ENCODE assay signal across 24 cellular contexts in genomic region chr2:26670931-26671460, GRCh38. TPM values are rescaled to one million over a fixed set of nuclear protein-coding genes. Genes with fewer than 3 reads are reported as not detected.
A peak's percentile ranks its signal among the peaks of the same experiment; 100 is the strongest.
DNase-seq lines count a peak whose midpoint lies in the region; ATAC-seq and TF ChIP-seq lines count a peak whose summit lies in the region.
"Had no signal": no experiment of that assay in that cellular context is flagged by ENCODE, and none has a peak within 500 bp of the region (broad histone marks: within the 10 kb centered on the region; RNA-seq: fewer than 3 reads in every experiment).

No MANE protein-coding gene starts in this region.

- H3K36me3 ChIP-seq in PC-9 (ENCODE audit: low read depth) (no peaks in the 10 kb centered on the region), endodermal cell (ENCODE audit: control insufficient read depth, insufficient read depth, low read length) (no peaks in the 10 kb centered on the region)
- H3K36me3 ChIP-seq: BLaER1, MG63, SJSA1 had no signal

- no TSS peak for BruUV-seq in PC-9 (replicated peaks; lab: Mats Ljungman, UMichigan)

- no peak overlapping the region for H3K27ac Mint-ChIP-seq in endodermal cell
- H3K27ac Mint-ChIP-seq in activated T-helper 1 cell treated with anti-CD3 and anti-CD28 coated beads, Interleukin-12 subunit alpha, Interleukin-12 subunit beta, Interleukin-2, Interleukin-4 antibody, amounts not matched to agents 30 ng/mL and 10 ng/mL and 1 ng/mL, durations not matched to agents 14 hours and 24 hours and 36 hours = no peak overlapping the region
- H3K27ac Mint-ChIP-seq in T-helper 2 cell treated with Interferon-gamma antibody and Interleukin-4, amounts not matched to agents 5 μg/mL and 100 μg/mL, for 36 hours = no peak overlapping the region
- H3K27ac Mint-ChIP-seq: CD8-positive, alpha-beta T cell had no signal

- H3K27me3 ChIP-seq in PC-9 (ENCODE audit: insufficient read depth, low read depth) (no peaks in the 10 kb centered on the region), endodermal cell (ENCODE audit: control insufficient read depth, insufficient read depth, low read length, poor library complexity, severe bottlenecking) (no peaks in the 10 kb centered on the region)
- H3K27me3 ChIP-seq: BLaER1, MG63 had no signal

- DNase-seq in PC-9 = peak; percentile 31 to 86
- DNase-seq in endodermal cell = peak; percentile 36
- DNase-seq in posterior vena cava (ENCODE audit: low spot score) = peak; percentile 61
- DNase-seq in activated T-helper 1 cell treated with anti-CD3 and anti-CD28 coated beads, Interleukin-12 subunit alpha, Interleukin-12 subunit beta, Interleukin-2, Interleukin-4 antibody, amounts not matched to agents 30 ng/mL and 10 ng/mL and 1 ng/mL, durations not matched to agents 14 hours and 24 hours and 36 hours (ENCODE audit: low spot score) = no peak
- no peak for DNase-seq in T-helper 2 cell treated with Interferon-gamma antibody and Interleukin-4, amounts not matched to agents 5 μg/mL and 100 μg/mL, for 36 hours (ENCODE audit: low spot score)
- DNase-seq: CD8-positive, alpha-beta T cell; DMS79; Karpas-422; NCI-H1048; NCI-H1436; NCI-H1930; NCI-H524; NCI-H82 had no signal

- no peak for ATAC-seq in GM21717 (IDR thresholded peaks at IDR 0.05; ENCODE audit: unreplicated experiment)
- ATAC-seq: CD8-positive, alpha-beta T cell had no signal

- no peaks in the 10 kb centered on the region for H3K9me3 ChIP-seq in PC-9 (ENCODE audit: insufficient read depth, low read depth)
- H3K9me3 ChIP-seq in endodermal cell (ENCODE audit: control insufficient read depth, low read length) = no peaks in the 10 kb centered on the region
- H3K9me3 ChIP-seq: A549, BLaER1, MG63, SJSA1 had no signal

- peak overlapping the region; percentile 38 for H3K4me2 ChIP-seq in PC-9
- H3K4me2 ChIP-seq: BLaER1 had no signal

- no peaks in the 10 kb centered on the region for H3K27me3 Mint-ChIP-seq in endodermal cell (ENCODE audit: insufficient read depth)
- peaks cover 18% of the 10 kb centered on the region for H3K27me3 Mint-ChIP-seq in activated T-helper 1 cell treated with anti-CD3 and anti-CD28 coated beads, Interleukin-12 subunit alpha, Interleukin-12 subunit beta, Interleukin-2, Interleukin-4 antibody, amounts not matched to agents 30 ng/mL and 10 ng/mL and 1 ng/mL, durations not matched to agents 14 hours and 24 hours and 36 hours (ENCODE audit: insufficient read depth)
- H3K27me3 Mint-ChIP-seq in T-helper 2 cell treated with Interferon-gamma antibody and Interleukin-4, amounts not matched to agents 5 μg/mL and 100 μg/mL, for 36 hours (ENCODE audit: low read depth) = peaks cover 17% of the 10 kb centered on the region

- CTCF ChIA-PET in PC-9 (lab: Charles Lee) = no interaction called here

- TF ChIP-seq CTCF in C4-2B (conservative IDR thresholded peaks at IDR 0.05) = no peak
- no peak for TF ChIP-seq CTCF in PC-9 (conservative IDR thresholded peaks at IDR 0.05)
- no peak for TF ChIP-seq CTCF in endodermal cell (conservative IDR thresholded peaks at IDR 0.05)

- no peaks in the 10 kb centered on the region for H3K9me3 Mint-ChIP-seq in endodermal cell
- no peaks in the 10 kb centered on the region for H3K9me3 Mint-ChIP-seq in activated T-helper 1 cell treated with anti-CD3 and anti-CD28 coated beads, Interleukin-12 subunit alpha, Interleukin-12 subunit beta, Interleukin-2, Interleukin-4 antibody, amounts not matched to agents 30 ng/mL and 10 ng/mL and 1 ng/mL, durations not matched to agents 14 hours and 24 hours and 36 hours
- no peaks in the 10 kb centered on the region for H3K9me3 Mint-ChIP-seq in T-helper 2 cell treated with Interferon-gamma antibody and Interleukin-4, amounts not matched to agents 5 μg/mL and 100 μg/mL, for 36 hours
- H3K9me3 Mint-ChIP-seq: CD8-positive, alpha-beta T cell had no signal

- POLR2A ChIA-PET in PC-9 (lab: Charles Lee; ENCODE audit: unreplicated experiment) = interaction anchor here (0.5 to 0.7 kb wide), 2 partner anchors 64 to 845 kb away, joined by 3 to 7 read pairs; no protein-coding TSS in a partner anchor

- no peak overlapping the region for H3K4me3 Mint-ChIP-seq in endodermal cell
- H3K4me3 Mint-ChIP-seq in activated T-helper 1 cell treated with anti-CD3 and anti-CD28 coated beads, Interleukin-12 subunit alpha, Interleukin-12 subunit beta, Interleukin-2, Interleukin-4 antibody, amounts not matched to agents 30 ng/mL and 10 ng/mL and 1 ng/mL, durations not matched to agents 14 hours and 24 hours and 36 hours = no peak overlapping the region
- no peak overlapping the region for H3K4me3 Mint-ChIP-seq in T-helper 2 cell treated with Interferon-gamma antibody and Interleukin-4, amounts not matched to agents 5 μg/mL and 100 μg/mL, for 36 hours
- H3K4me3 Mint-ChIP-seq: CD8-positive, alpha-beta T cell had no signal

- H3K27ac ChIP-seq in C4-2B (peak overlapping the region; percentile 38), PC-9 (no peak overlapping the region), endodermal cell (ENCODE audit: low read depth, low read length) (no peak overlapping the region)
- H3K27ac ChIP-seq: BLaER1, HL-60, RWPE1, SJSA1 had no signal

- no peaks in the 10 kb centered on the region for H3K79me2 ChIP-seq in PC-9 (ENCODE audit: low read depth)

- H2AFZ ChIP-seq in PC-9 = no peak overlapping the region

- H3K4me3 ChIP-seq in PC-9 = no peak overlapping the region
- H3K4me3 ChIP-seq in endodermal cell (ENCODE audit: low read length) = no peak overlapping the region
- H3K4me3 ChIP-seq: A549, BLaER1, MG63, SJSA1 had no signal

- H3K4me1 Mint-ChIP-seq in endodermal cell = no peaks in the 10 kb centered on the region
- no peaks in the 10 kb centered on the region for H3K4me1 Mint-ChIP-seq in activated T-helper 1 cell treated with anti-CD3 and anti-CD28 coated beads, Interleukin-12 subunit alpha, Interleukin-12 subunit beta, Interleukin-2, Interleukin-4 antibody, amounts not matched to agents 30 ng/mL and 10 ng/mL and 1 ng/mL, durations not matched to agents 14 hours and 24 hours and 36 hours (ENCODE audit: low read depth)
- no peaks in the 10 kb centered on the region for H3K4me1 Mint-ChIP-seq in T-helper 2 cell treated with Interferon-gamma antibody and Interleukin-4, amounts not matched to agents 5 μg/mL and 100 μg/mL, for 36 hours (ENCODE audit: low read depth)

- 94 to 95% methylated on average over 4 to 5 of the region's 5 CpGs for WGBS in endodermal cell (ENCODE audit: insufficient coverage in 1 of 2, insufficient read length in 1 of 2), 2 experiments

- peaks cover 12% of the 10 kb centered on the region; the same call in 1 of the 2 replicates for H3F3A ChIP-seq in PC-9 (ENCODE audit: insufficient read depth, low read depth)

- H3K9ac ChIP-seq in endodermal cell (ENCODE audit: extremely low read depth, low read length, poor library complexity, severe bottlenecking) = no peak overlapping the region
- H3K9ac ChIP-seq: BLaER1 had no signal

- intact Hi-C loops in PC-9 (cut with micrococcal nuclease; ENCODE audit: unreplicated experiment) = loop anchor here (2.0 kb wide), 1 partner anchor 64 kb away; no protein-coding TSS in a partner anchor
- intact Hi-C loops in posterior vena cava (cut with DNase I) = no loop called here
- intact Hi-C loops in activated T-helper 1 cell treated with anti-CD3 and anti-CD28 coated beads, Interleukin-12 subunit alpha, Interleukin-12 subunit beta, Interleukin-2, Interleukin-4 antibody, amounts not matched to agents 30 ng/mL and 10 ng/mL and 1 ng/mL, durations not matched to agents 14 hours and 24 hours and 36 hours (cut with micrococcal nuclease) = no loop called here

- no peaks in the 10 kb centered on the region for H4K20me1 ChIP-seq in PC-9 (ENCODE audit: insufficient read depth)
- H4K20me1 ChIP-seq: BLaER1 had no signal

- no peaks in the 10 kb centered on the region for H3K36me3 Mint-ChIP-seq in endodermal cell (ENCODE audit: low read depth)
- no peaks in the 10 kb centered on the region for H3K36me3 Mint-ChIP-seq in activated T-helper 1 cell treated with anti-CD3 and anti-CD28 coated beads, Interleukin-12 subunit alpha, Interleukin-12 subunit beta, Interleukin-2, Interleukin-4 antibody, amounts not matched to agents 30 ng/mL and 10 ng/mL and 1 ng/mL, durations not matched to agents 14 hours and 24 hours and 36 hours (ENCODE audit: low read depth)
- no peaks in the 10 kb centered on the region for H3K36me3 Mint-ChIP-seq in T-helper 2 cell treated with Interferon-gamma antibody and Interleukin-4, amounts not matched to agents 5 μg/mL and 100 μg/mL, for 36 hours (ENCODE audit: low read depth)
- H3K36me3 Mint-ChIP-seq: CD8-positive, alpha-beta T cell had no signal

- H3K4me1 ChIP-seq in PC-9 (replicated peaks; ENCODE audit: insufficient read depth) = peaks cover 25% of the 10 kb centered on the region
- no peaks in the 10 kb centered on the region for H3K4me1 ChIP-seq in endodermal cell (ENCODE audit: control insufficient read depth, insufficient read depth, low read length)
- H3K4me1 ChIP-seq: SJSA1 had no signal

- H3K9me2 ChIP-seq in PC-9 (ENCODE audit: insufficient read depth) = no peaks in the 10 kb centered on the region

RNA-seq across cellular contexts. Expression of gene KCNK3, which starts 21.5 kb away (rescaled TPM):
- 0.08 TPM in 1 of 2 replicates, not detected in the other for total RNA-seq in PC-9 (2021)
- not detected for total RNA-seq in endodermal cell
- 1.9 TPM for polyA plus RNA-seq in endodermal cell (2013, experiment 1 of 2)
- 1.7 TPM for polyA plus RNA-seq in endodermal cell (2013, experiment 2 of 2)
- total RNA-seq in posterior vena cava = 10 to 100 TPM; 13.1 to 24.4 TPM
- total RNA-seq in activated T-helper 1 cell treated with anti-CD3 and anti-CD28 coated beads, Interleukin-12 subunit alpha, Interleukin-12 subunit beta, Interleukin-2, Interleukin-4 antibody, amounts not matched to agents 30 ng/mL and 10 ng/mL and 1 ng/mL, durations not matched to agents 14 hours and 24 hours and 36 hours = not detected in 2 replicates
- total RNA-seq: CD8-positive, alpha-beta T cell; HT1080; SJSA1 had no signal

RNA-seq across cellular contexts. Expression of gene CIB4, which starts 29.8 kb away (rescaled TPM):
- not detected in 2 replicates for total RNA-seq in PC-9 (2021)
- total RNA-seq in endodermal cell = not detected
- polyA plus RNA-seq in endodermal cell (2013, experiment 1 of 2) = not detected
- polyA plus RNA-seq in endodermal cell (2013, experiment 2 of 2) = not detected
- not detected for total RNA-seq in posterior vena cava
- total RNA-seq in activated T-helper 1 cell treated with anti-CD3 and anti-CD28 coated beads, Interleukin-12 subunit alpha, Interleukin-12 subunit beta, Interleukin-2, Interleukin-4 antibody, amounts not matched to agents 30 ng/mL and 10 ng/mL and 1 ng/mL, durations not matched to agents 14 hours and 24 hours and 36 hours = not detected in 2 replicates
- total RNA-seq: CD8-positive, alpha-beta T cell; H1; HT1080; IMR-90; SJSA1 had no signal
- polyA plus RNA-seq: H1, IMR-90 had no signal

Comparison
In these comparisons a context has a peak if more than half of its experiments do, and no peak if none do; other contexts are left out.
1. DNase-seq: peak in PC-9 (2 of 2), endodermal cell (single experiment) and posterior vena cava (single experiment); none in activated T-helper 1 cell treated with anti-CD3 and anti-CD28 coated beads, Interleukin-12 subunit alpha, Interleukin-12 subunit beta, Interleukin-2, Interleukin-4 antibody, amounts not matched to agents 30 ng/mL and 10 ng/mL and 1 ng/mL, durations not matched to agents 14 hours and 24 hours and 36 hours (single experiment) and T-helper 2 cell treated with Interferon-gamma antibody and Interleukin-4, amounts not matched to agents 5 μg/mL and 100 μg/mL, for 36 hours (single experiment).
2. RNA of gene KCNK3, which starts 21.5 kb away (total RNA-seq): 13.1 to 24.4 TPM in posterior vena cava; 0.08 TPM in PC-9, not detected in endodermal cell and not detected in activated T-helper 1 cell treated with anti-CD3 and anti-CD28 coated beads, Interleukin-12 subunit alpha, Interleukin-12 subunit beta, Interleukin-2, Interleukin-4 antibody, amounts not matched to agents 30 ng/mL and 10 ng/mL and 1 ng/mL, durations not matched to agents 14 hours and 24 hours and 36 hours; every median in the first group is over 10 times any median in the second.